1 cellular context compared by ENCODE assay signal in the genomic region with DNA sequence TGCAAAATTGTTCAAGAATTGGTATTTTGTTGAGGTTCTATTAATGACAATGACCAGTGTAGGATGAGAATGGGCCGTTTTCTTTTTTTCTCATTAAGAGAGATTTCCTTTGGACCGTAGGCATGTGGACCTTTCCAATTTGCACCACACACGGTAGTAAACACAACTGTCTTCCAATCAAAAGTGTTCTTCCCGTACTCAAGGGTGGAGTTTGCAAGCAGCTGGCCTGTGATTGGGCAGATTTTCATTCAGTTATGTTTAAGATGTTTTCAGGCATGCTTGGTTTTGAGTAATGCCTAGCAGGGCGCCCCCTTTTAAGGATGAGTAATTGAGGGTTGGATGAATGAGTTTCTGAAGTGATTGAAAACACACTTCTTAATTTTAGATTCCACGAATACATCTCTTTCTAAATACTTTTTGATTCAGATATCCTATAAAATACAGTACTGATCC.
TF ChIP-seq lines count a peak whose summit lies in the region.

No MANE protein-coding gene starts in this region.

TF ChIP-seq in K562, 482 proteins besides CTCF, POLR2A, EP300 and RAD21 (continued from another document):
- TF ChIP-seq HDAC1 (IDR thresholded peaks at IDR 0.05), result peak in 1 of 2 experiments; percentile 27; a peak in 1 of 4 replicates
- TF ChIP-seq HMG20A (CRISPR knock-in tag; conservative IDR thresholded peaks at IDR 0.05), result no peak
- no peak; the same call in 1 of the 2 replicates for TF ChIP-seq TOE1 (IDR thresholded peaks at IDR 0.05; ENCODE audit: borderline replicate concordance)
- no peak for TF ChIP-seq TOE1 (CRISPR knock-in tag; IDR thresholded peaks at IDR 0.05; ENCODE audit: borderline replicate concordance, low read depth)
- no peak for TF ChIP-seq MYNN (IDR thresholded peaks at IDR 0.05)
- TF ChIP-seq MYNN (CRISPR knock-in tag; IDR thresholded peaks at IDR 0.05), result no peak
- TF ChIP-seq, protein P1, sequence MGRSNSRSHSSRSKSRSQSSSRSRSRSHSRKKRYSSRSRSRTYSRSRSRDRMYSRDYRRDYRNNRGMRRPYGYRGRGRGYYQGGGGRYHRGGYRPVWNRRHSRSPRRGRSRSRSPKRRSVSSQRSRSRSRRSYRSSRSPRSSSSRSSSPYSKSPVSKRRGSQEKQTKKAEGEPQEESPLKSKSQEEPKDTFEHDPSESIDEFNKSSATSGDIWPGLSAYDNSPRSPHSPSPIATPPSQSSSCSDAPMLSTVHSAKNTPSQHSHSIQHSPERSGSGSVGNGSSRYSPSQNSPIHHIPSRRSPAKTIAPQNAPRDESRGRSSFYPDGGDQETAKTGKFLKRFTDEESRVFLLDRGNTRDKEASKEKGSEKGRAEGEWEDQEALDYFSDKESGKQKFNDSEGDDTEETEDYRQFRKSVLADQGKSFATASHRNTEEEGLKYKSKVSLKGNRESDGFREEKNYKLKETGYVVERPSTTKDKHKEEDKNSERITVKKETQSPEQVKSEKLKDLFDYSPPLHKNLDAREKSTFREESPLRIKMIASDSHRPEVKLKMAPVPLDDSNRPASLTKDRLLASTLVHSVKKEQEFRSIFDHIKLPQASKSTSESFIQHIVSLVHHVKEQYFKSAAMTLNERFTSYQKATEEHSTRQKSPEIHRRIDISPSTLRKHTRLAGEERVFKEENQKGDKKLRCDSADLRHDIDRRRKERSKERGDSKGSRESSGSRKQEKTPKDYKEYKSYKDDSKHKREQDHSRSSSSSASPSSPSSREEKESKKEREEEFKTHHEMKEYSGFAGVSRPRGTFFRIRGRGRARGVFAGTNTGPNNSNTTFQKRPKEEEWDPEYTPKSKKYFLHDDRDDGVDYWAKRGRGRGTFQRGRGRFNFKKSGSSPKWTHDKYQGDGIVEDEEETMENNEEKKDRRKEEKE (IDR thresholded peaks at IDR 0.05; ENCODE audit: borderline replicate concordance in 1 of 2, control insufficient read depth in 1 of 2, low read depth in 2 of 2, low read length in 1 of 2), result no peak
- TF ChIP-seq CBX8 (IDR thresholded peaks at IDR 0.05; ENCODE audit: borderline replicate concordance, extremely low read depth, low read depth, low read length, poor library complexity, severe bottlenecking), result no peak
- TF ChIP-seq TBL1XR1 (IDR thresholded peaks at IDR 0.05; ENCODE audit: low read length in 2 of 2), result no peak
- no peak for TF ChIP-seq ADNP (tag; IDR thresholded peaks at IDR 0.05)
- TF ChIP-seq BRF1 (IDR thresholded peaks at IDR 0.05; ENCODE audit: borderline replicate concordance, extremely low read depth, insufficient read length), result no peak
- no peak for TF ChIP-seq TEAD4 (IDR thresholded peaks at IDR 0.05; ENCODE audit: low read length)
- no peak for TF ChIP-seq TEAD4 (CRISPR knock-in tag; IDR thresholded peaks at IDR 0.05; ENCODE audit: borderline replicate concordance)
- TF ChIP-seq, protein P2, sequence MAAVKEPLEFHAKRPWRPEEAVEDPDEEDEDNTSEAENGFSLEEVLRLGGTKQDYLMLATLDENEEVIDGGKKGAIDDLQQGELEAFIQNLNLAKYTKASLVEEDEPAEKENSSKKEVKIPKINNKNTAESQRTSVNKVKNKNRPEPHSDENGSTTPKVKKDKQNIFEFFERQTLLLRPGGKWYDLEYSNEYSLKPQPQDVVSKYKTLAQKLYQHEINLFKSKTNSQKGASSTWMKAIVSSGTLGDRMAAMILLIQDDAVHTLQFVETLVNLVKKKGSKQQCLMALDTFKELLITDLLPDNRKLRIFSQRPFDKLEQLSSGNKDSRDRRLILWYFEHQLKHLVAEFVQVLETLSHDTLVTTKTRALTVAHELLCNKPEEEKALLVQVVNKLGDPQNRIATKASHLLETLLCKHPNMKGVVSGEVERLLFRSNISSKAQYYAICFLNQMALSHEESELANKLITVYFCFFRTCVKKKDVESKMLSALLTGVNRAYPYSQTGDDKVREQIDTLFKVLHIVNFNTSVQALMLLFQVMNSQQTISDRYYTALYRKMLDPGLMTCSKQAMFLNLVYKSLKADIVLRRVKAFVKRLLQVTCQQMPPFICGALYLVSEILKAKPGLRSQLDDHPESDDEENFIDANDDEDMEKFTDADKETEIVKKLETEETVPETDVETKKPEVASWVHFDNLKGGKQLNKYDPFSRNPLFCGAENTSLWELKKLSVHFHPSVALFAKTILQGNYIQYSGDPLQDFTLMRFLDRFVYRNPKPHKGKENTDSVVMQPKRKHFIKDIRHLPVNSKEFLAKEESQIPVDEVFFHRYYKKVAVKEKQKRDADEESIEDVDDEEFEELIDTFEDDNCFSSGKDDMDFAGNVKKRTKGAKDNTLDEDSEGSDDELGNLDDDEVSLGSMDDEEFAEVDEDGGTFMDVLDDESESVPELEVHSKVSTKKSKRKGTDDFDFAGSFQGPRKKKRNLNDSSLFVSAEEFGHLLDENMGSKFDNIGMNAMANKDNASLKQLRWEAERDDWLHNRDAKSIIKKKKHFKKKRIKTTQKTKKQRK (IDR thresholded peaks at IDR 0.05; ENCODE audit: borderline replicate concordance, low read depth, low read length), result no peak
- no peak for TF ChIP-seq HLTF (IDR thresholded peaks at IDR 0.05)
- no peak for TF ChIP-seq ELF4 (CRISPR knock-in tag; IDR thresholded peaks at IDR 0.05)
- TF ChIP-seq, protein P3, sequence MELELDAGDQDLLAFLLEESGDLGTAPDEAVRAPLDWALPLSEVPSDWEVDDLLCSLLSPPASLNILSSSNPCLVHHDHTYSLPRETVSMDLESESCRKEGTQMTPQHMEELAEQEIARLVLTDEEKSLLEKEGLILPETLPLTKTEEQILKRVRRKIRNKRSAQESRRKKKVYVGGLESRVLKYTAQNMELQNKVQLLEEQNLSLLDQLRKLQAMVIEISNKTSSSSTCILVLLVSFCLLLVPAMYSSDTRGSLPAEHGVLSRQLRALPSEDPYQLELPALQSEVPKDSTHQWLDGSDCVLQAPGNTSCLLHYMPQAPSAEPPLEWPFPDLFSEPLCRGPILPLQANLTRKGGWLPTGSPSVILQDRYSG (tag; conservative IDR thresholded peaks at IDR 0.05; ENCODE audit: low read depth), result no peak
- no peak for TF ChIP-seq DPF2 (IDR thresholded peaks at IDR 0.05)
- TF ChIP-seq MBD2 (IDR thresholded peaks at IDR 0.05; ENCODE audit: borderline replicate concordance, low read depth), result 0 out of 2 replicates have a peak, but pooled peaks have one; percentile 45
- no peak for TF ChIP-seq BCL6 (CRISPR knock-in tag; IDR thresholded peaks at IDR 0.05)
- TF ChIP-seq, protein P4, sequence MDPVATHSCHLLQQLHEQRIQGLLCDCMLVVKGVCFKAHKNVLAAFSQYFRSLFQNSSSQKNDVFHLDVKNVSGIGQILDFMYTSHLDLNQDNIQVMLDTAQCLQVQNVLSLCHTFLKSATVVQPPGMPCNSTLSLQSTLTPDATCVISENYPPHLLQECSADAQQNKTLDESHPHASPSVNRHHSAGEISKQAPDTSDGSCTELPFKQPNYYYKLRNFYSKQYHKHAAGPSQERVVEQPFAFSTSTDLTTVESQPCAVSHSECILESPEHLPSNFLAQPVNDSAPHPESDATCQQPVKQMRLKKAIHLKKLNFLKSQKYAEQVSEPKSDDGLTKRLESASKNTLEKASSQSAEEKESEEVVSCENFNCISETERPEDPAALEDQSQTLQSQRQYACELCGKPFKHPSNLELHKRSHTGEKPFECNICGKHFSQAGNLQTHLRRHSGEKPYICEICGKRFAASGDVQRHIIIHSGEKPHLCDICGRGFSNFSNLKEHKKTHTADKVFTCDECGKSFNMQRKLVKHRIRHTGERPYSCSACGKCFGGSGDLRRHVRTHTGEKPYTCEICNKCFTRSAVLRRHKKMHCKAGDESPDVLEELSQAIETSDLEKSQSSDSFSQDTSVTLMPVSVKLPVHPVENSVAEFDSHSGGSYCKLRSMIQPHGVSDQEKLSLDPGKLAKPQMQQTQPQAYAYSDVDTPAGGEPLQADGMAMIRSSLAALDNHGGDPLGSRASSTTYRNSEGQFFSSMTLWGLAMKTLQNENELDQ (CRISPR knock-in tag; IDR thresholded peaks at IDR 0.05; ENCODE audit: borderline replicate concordance), result no peak
- no peak for TF ChIP-seq GABPB1 (CRISPR knock-in tag; IDR thresholded peaks at IDR 0.05)
- TF ChIP-seq ZNF12 (CRISPR knock-in tag; IDR thresholded peaks at IDR 0.05), result no peak
- TF ChIP-seq, protein P5, sequence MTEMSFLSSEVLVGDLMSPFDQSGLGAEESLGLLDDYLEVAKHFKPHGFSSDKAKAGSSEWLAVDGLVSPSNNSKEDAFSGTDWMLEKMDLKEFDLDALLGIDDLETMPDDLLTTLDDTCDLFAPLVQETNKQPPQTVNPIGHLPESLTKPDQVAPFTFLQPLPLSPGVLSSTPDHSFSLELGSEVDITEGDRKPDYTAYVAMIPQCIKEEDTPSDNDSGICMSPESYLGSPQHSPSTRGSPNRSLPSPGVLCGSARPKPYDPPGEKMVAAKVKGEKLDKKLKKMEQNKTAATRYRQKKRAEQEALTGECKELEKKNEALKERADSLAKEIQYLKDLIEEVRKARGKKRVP (CRISPR knock-in tag; IDR thresholded peaks at IDR 0.05), result no peak
- no peak for TF ChIP-seq ZBTB1 (CRISPR knock-in tag; IDR thresholded peaks at IDR 0.05; ENCODE audit: borderline replicate concordance, low read depth)
- no peak for TF ChIP-seq ZNF175 (CRISPR knock-in tag; IDR thresholded peaks at IDR 0.05; ENCODE audit: low read depth)
- TF ChIP-seq, protein P6, sequence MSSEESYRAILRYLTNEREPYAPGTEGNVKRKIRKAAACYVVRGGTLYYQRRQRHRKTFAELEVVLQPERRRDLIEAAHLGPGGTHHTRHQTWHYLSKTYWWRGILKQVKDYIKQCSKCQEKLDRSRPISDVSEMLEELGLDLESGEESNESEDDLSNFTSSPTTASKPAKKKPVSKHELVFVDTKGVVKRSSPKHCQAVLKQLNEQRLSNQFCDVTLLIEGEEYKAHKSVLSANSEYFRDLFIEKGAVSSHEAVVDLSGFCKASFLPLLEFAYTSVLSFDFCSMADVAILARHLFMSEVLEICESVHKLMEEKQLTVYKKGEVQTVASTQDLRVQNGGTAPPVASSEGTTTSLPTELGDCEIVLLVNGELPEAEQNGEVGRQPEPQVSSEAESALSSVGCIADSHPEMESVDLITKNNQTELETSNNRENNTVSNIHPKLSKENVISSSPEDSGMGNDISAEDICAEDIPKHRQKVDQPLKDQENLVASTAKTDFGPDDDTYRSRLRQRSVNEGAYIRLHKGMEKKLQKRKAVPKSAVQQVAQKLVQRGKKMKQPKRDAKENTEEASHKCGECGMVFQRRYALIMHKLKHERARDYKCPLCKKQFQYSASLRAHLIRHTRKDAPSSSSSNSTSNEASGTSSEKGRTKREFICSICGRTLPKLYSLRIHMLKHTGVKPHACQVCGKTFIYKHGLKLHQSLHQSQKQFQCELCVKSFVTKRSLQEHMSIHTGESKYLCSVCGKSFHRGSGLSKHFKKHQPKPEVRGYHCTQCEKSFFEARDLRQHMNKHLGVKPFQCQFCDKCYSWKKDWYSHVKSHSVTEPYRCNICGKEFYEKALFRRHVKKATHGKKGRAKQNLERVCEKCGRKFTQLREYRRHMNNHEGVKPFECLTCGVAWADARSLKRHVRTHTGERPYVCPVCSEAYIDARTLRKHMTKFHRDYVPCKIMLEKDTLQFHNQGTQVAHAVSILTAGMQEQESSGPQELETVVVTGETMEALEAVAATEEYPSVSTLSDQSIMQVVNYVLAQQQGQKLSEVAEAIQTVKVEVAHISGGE (CRISPR knock-in tag; IDR thresholded peaks at IDR 0.05), result no peak
- TF ChIP-seq, protein P7, sequence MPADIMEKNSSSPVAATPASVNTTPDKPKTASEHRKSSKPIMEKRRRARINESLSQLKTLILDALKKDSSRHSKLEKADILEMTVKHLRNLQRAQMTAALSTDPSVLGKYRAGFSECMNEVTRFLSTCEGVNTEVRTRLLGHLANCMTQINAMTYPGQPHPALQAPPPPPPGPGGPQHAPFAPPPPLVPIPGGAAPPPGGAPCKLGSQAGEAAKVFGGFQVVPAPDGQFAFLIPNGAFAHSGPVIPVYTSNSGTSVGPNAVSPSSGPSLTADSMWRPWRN (IDR thresholded peaks at IDR 0.05; ENCODE audit: low read depth), result no peak
- 0 out of 2 replicates have a peak, but pooled peaks have one; percentile 23 for TF ChIP-seq FOSL1 (tag; conservative IDR thresholded peaks at IDR 0.05)
- TF ChIP-seq ZC3H11A (IDR thresholded peaks at IDR 0.05; ENCODE audit: low read depth, low read length), result no peak
- TF ChIP-seq ZKSCAN1 (IDR thresholded peaks at IDR 0.05; ENCODE audit: low read depth, low read length), result no peak
- no peak for TF ChIP-seq ZNF830 (CRISPR knock-in tag; IDR thresholded peaks at IDR 0.05)
- TF ChIP-seq TFAM (CRISPR knock-in tag; conservative IDR thresholded peaks at IDR 0.05), result no peak
- no peak for TF ChIP-seq DDX20 (tag; IDR thresholded peaks at IDR 0.05; ENCODE audit: low read depth)
- TF ChIP-seq ZFP30 (CRISPR knock-in tag; IDR thresholded peaks at IDR 0.05; ENCODE audit: borderline replicate concordance), result no peak
- TF ChIP-seq GATAD2A (IDR thresholded peaks at IDR 0.05), result no peak
- TF ChIP-seq ILK (tag; IDR thresholded peaks at IDR 0.05; ENCODE audit: borderline replicate concordance, low read depth), result no peak
- no peak for TF ChIP-seq SIRT6 (IDR thresholded peaks at IDR 0.05; ENCODE audit: low read depth, low read length)
- TF ChIP-seq, protein P8, sequence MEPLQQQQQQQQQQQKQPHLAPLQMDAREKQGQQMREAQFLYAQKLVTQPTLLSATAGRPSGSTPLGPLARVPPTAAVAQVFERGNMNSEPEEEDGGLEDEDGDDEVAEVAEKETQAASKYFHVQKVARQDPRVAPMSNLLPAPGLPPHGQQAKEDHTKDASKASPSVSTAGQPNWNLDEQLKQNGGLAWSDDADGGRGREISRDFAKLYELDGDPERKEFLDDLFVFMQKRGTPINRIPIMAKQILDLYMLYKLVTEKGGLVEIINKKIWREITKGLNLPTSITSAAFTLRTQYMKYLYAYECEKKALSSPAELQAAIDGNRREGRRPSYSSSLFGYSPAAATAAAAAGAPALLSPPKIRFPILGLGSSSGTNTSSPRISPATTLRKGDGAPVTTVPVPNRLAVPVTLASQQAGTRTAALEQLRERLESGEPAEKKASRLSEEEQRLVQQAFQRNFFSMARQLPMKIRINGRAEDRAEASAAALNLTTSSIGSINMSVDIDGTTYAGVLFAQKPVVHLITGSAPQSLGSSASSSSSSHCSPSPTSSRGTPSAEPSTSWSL (CRISPR knock-in tag; IDR thresholded peaks at IDR 0.05; ENCODE audit: borderline replicate concordance), result no peak
- no peak for TF ChIP-seq GTF2A2 (tag; IDR thresholded peaks at IDR 0.05)
- TF ChIP-seq PTRF (tag; IDR thresholded peaks at IDR 0.05), result no peak
